ENCODE assay signal across 10 cellular contexts in genomic region chr1:232627171-232627570, GRCh38. TPM values are rescaled to one million over a fixed set of nuclear protein-coding genes. Genes with fewer than 3 reads are reported as not detected.
A peak's percentile ranks its signal among the peaks of the same experiment; 100 is the strongest.
DNase-seq lines count a peak whose midpoint lies in the region; ATAC-seq and TF ChIP-seq lines count a peak whose summit lies in the region.
"Had no signal": no experiment of that assay in that cellular context is flagged by ENCODE, and none has a peak within 500 bp of the region (broad histone marks: within the 10 kb centered on the region; RNA-seq: fewer than 3 reads in every experiment).

No MANE protein-coding gene starts in this region.

- H3K27me3 ChIP-seq in BLaER1 treated with 17β-estradiol and CSF1 and Interleukin-3, amounts not matched to agents 10 nM and 100 nM = peaks cover 0 to 32% (median 23%) of the 10 kb centered on the region in 11 experiments; a peak in 19 of 22 replicates
- H3K27me3 ChIP-seq in HUES64 (ENCODE audit: insufficient read depth, low read length) (peaks cover 30% of the 10 kb centered on the region), dorsolateral prefrontal cortex (no peaks in the 10 kb centered on the region), mucosa of rectum (ENCODE audit: control insufficient read depth in 2 of 2, insufficient read depth in 2 of 2, low read length in 2 of 2) (no peaks in the 10 kb centered on the region)

- DNase-seq in dorsolateral prefrontal cortex = no peak
- DNase-seq in COLO829 (ENCODE audit: low spot score) = no peak
- DNase-seq in NCI-H2081 treated with DMSO at 0.1 percent for 48 hours (lab: John Stamatoyannopoulos, UW) = no peak
- DNase-seq in stimulated activated naive CD4-positive, alpha-beta T cell treated with Interleukin-2 at 50 U/mL for 16 hours (lab: John Stamatoyannopoulos, UW) = no peak
- DNase-seq: MV-4-11 had no signal

- no peak for ATAC-seq in HG03460 (IDR thresholded peaks at IDR 0.05; ENCODE audit: unreplicated experiment)

- H3K4me2 ChIP-seq in BLaER1 treated with 17β-estradiol and CSF1 and Interleukin-3, amounts not matched to agents 10 nM and 100 nM = peak overlapping the region in 8 of 11 experiments; percentile 10 to 97 (median 88); a peak in 14 of 22 replicates

- 88% methylated on average over 3 of the region's 4 CpGs for WGBS in HUES64

- no peak overlapping the region for H3K27ac ChIP-seq in BLaER1 treated with 17β-estradiol and CSF1 and Interleukin-3, amounts not matched to agents 10 nM and 100 nM
- no peak overlapping the region for H3K27ac ChIP-seq in HUES64 (ENCODE audit: low read depth, low read length)
- H3K27ac ChIP-seq in dorsolateral prefrontal cortex = peak overlapping the region in 34 of 59 donors; percentile 10 to 97 (median 70)
- no peak overlapping the region for H3K27ac ChIP-seq in mucosa of rectum (ENCODE audit: low read depth in 2 of 2, low read length in 2 of 2)
- H3K27ac ChIP-seq: SK-N-MC had no signal

- peak overlapping the region in 1 of 10 experiments; percentile 90; a peak in 3 of 20 replicates for H3K4me3 ChIP-seq in BLaER1 treated with 17β-estradiol and CSF1 and Interleukin-3, amounts not matched to agents 10 nM and 100 nM
- H3K4me3 ChIP-seq in HUES64 (ENCODE audit: low read length) (peak overlapping the region; percentile 78; the same call in 1 of the 2 replicates), dorsolateral prefrontal cortex (peak overlapping the region in 43 of 59 donors; percentile 22 to 92 (median 86)), mucosa of rectum (ENCODE audit: low read length in 2 of 2) (peak overlapping the region; percentile 80)
- H3K4me3 ChIP-seq: SK-N-MC had no signal

- intact Hi-C loops in dorsolateral prefrontal cortex (cut with DNase I) = loop anchor here in 1 of 2 donors (5.0 kb wide), 1 partner anchor 120 kb away; no protein-coding TSS in a partner anchor

- no peaks in the 10 kb centered on the region for H3K9me3 ChIP-seq in BLaER1 treated with 17β-estradiol and CSF1 and Interleukin-3, amounts not matched to agents 10 nM and 100 nM (replicated peaks in 1 of 11)
- no peaks in the 10 kb centered on the region for H3K9me3 ChIP-seq in HUES64 (ENCODE audit: insufficient read depth, low read depth, low read length)
- no peaks in the 10 kb centered on the region for H3K9me3 ChIP-seq in mucosa of rectum (ENCODE audit: control insufficient read depth in 2 of 2, low read length in 2 of 2)

- TF ChIP-seq CTCF in dorsolateral prefrontal cortex (IDR thresholded peaks at IDR 0.05 in 54 of 56, conservative IDR thresholded peaks at IDR 0.05 in 2 of 56; ENCODE audit: low read depth in 1 of 56, partially characterized antibody in 56 of 56) = no peak

- no peaks in the 10 kb centered on the region for H3K36me3 ChIP-seq in BLaER1 treated with 17β-estradiol and CSF1 and Interleukin-3, amounts not matched to agents 10 nM and 100 nM
- H3K36me3 ChIP-seq in HUES64 (ENCODE audit: insufficient read depth, low read length) (no peaks in the 10 kb centered on the region), mucosa of rectum (ENCODE audit: control insufficient read depth in 2 of 2, insufficient read depth in 2 of 2, low read length in 2 of 2) (no peaks in the 10 kb centered on the region)

- H4K20me1 ChIP-seq in BLaER1 treated with 17β-estradiol and CSF1 and Interleukin-3, amounts not matched to agents 10 nM and 100 nM = peaks cover 0 to 69% (median 14%) of the 10 kb centered on the region in 11 experiments; a peak in 12 of 22 replicates

- H3K9ac ChIP-seq in BLaER1 treated with 17β-estradiol and CSF1 and Interleukin-3, amounts not matched to agents 10 nM and 100 nM = peak overlapping the region in 2 of 11 experiments; percentile 14 to 86; a peak in 2 of 22 replicates
- H3K9ac ChIP-seq in HUES64 (ENCODE audit: low read depth, low read length) = no peak overlapping the region
- H3K9ac ChIP-seq in mucosa of rectum (ENCODE audit: low read depth in 1 of 2, low read length in 2 of 2) = peak overlapping the region in 1 of 2 donors; percentile 56

- peaks cover 12 to 67% (median 32%) of the 10 kb centered on the region in 10 experiments for H3K4me1 ChIP-seq in BLaER1 treated with 17β-estradiol and CSF1 and Interleukin-3, amounts not matched to agents 10 nM and 100 nM
- H3K4me1 ChIP-seq in HUES64 (ENCODE audit: insufficient read depth, low read length) (peaks cover 35% of the 10 kb centered on the region), mucosa of rectum (ENCODE audit: control insufficient read depth in 2 of 2, insufficient read depth in 2 of 2, low read length in 2 of 2) (peaks cover 8 to 50% of the 10 kb centered on the region in 2 donors)

RNA-seq across cellular contexts. Expression of gene SIPA1L2, which starts 2.8 kb away (rescaled TPM):
- 21.1 TPM for polyA plus RNA-seq in HUES64 (2013, experiment 1 of 2)
- 23.6 TPM for polyA plus RNA-seq in HUES64 (2013, experiment 2 of 2)
- total RNA-seq in dorsolateral prefrontal cortex = 10 to 100 TPM; 24.3 to 66.4 (median 47.9) TPM

Comparison
In these comparisons a context has a peak if more than half of its experiments do, and no peak if none do; other contexts are left out.
1. H3K27ac ChIP-seq: peak in dorsolateral prefrontal cortex (34 of 59); none in BLaER1 treated with 17β-estradiol and CSF1 and Interleukin-3, amounts not matched to agents 10 nM and 100 nM (0 of 11), HUES64 (single experiment) and mucosa of rectum (0 of 2).